ENCODE assay signal across 15 cellular contexts in genomic region chr3:130900959-130901358, GRCh38. TPM values are rescaled to one million over a fixed set of nuclear protein-coding genes. Genes with fewer than 3 reads are reported as not detected.
DNase-seq lines count a peak whose midpoint lies in the region; ATAC-seq, FAIRE-seq and TF ChIP-seq lines count a peak whose summit lies in the region.
"Had no signal": no experiment of that assay in that cellular context is flagged by ENCODE, and none has a peak within 500 bp of the region (broad histone marks: within the 10 kb centered on the region; RNA-seq: fewer than 3 reads in every experiment).

No MANE protein-coding gene starts in this region.

- no peak overlapping the region for H2AK5ac ChIP-seq in neuronal stem cell (ENCODE audit: low read depth, low read length)

- H2BK120ac ChIP-seq in neuronal stem cell (ENCODE audit: low read depth, low read length), result no peak overlapping the region

- no peaks in the 10 kb centered on the region for H3K9me3 ChIP-seq in neuronal stem cell (replicated peaks in 1 of 2; ENCODE audit: control insufficient read depth in 2 of 2, insufficient read depth in 1 of 2, low read depth in 1 of 2, low read length in 2 of 2)
- H3K9me3 ChIP-seq: HAP-1, MG63, SJCRH30 had no signal

- FAIRE-seq in RCC 7860 (lab: Jason Lieb, UNC), result peak; percentile 63

- H3K27me3 ChIP-seq in neuronal stem cell (ENCODE audit: control insufficient read depth in 3 of 3, insufficient read depth in 3 of 3, low read depth in 1 of 3, low read length in 3 of 3), result no peaks in the 10 kb centered on the region
- H3K27me3 ChIP-seq: MG63, SJCRH30 had no signal

- ATAC-seq in GM19324 (IDR thresholded peaks at IDR 0.05; ENCODE audit: low FRiP score, unreplicated experiment), result peak; percentile 61
- peak; percentile 42 for ATAC-seq in HG02973 (IDR thresholded peaks at IDR 0.05; ENCODE audit: unreplicated experiment)
- ATAC-seq in HG02840 (IDR thresholded peaks at IDR 0.05; ENCODE audit: low FRiP score, unreplicated experiment), result no peak
- ATAC-seq in Right ventricle myocardium inferior, result no peak
- ATAC-seq: left lobe of liver had no signal

- H3K18ac ChIP-seq in neuronal stem cell (ENCODE audit: low read length), result no peak overlapping the region

- no peak overlapping the region for H3K4ac ChIP-seq in neuronal stem cell (ENCODE audit: low read length)

- intact Hi-C loops in Right ventricle myocardium inferior (cut with DNase I), result no loop called here

- DNase-seq in RCC 7860 (ENCODE audit: low spot score) (peak; percentile 30), Right ventricle myocardium inferior (ENCODE audit: missing footprints) (no peak), neuronal stem cell (ENCODE audit: low spot score) (no peak), erythroblast (lab: John Stamatoyannopoulos, UW) (no peak)
- DNase-seq: MG63, NCI-H69, nephron progenitor cell, SJCRH30 had no signal

- H2BK15ac ChIP-seq in neuronal stem cell (ENCODE audit: low read length), result no peak overlapping the region

- no peak overlapping the region for H3K4me3 ChIP-seq in neuronal stem cell (ENCODE audit: low read length in 2 of 2)
- H3K4me3 ChIP-seq: HAP-1, MG63, SJCRH30, smooth muscle cell had no signal

- H3K23ac ChIP-seq in neuronal stem cell (ENCODE audit: low read depth, low read length, poor library complexity), result no peak overlapping the region

- H3K27ac ChIP-seq in 22Rv1 (peak overlapping the region; percentile 85), neuronal stem cell (replicated peaks; ENCODE audit: low read length) (no peak overlapping the region)
- H3K27ac ChIP-seq: SJCRH30 had no signal

- H4K8ac ChIP-seq in neuronal stem cell (ENCODE audit: low read depth, low read length), result no peak overlapping the region

- no peak overlapping the region for H3K9ac ChIP-seq in neuronal stem cell (ENCODE audit: low read depth, low read length, poor library complexity)

- H3K4me1 ChIP-seq in neuronal stem cell (ENCODE audit: control insufficient read depth in 2 of 2, insufficient read depth in 1 of 2, low read depth in 1 of 2, low read length in 2 of 2), result peaks cover 2 to 12% of the 10 kb centered on the region in 2 donors

- no peak for TF ChIP-seq CTCF in 22Rv1 (IDR thresholded peaks at IDR 0.05)

- H3K79me1 ChIP-seq in neuronal stem cell (ENCODE audit: low read depth, low read length), result peaks cover 7% of the 10 kb centered on the region

- H2BK5ac ChIP-seq in neuronal stem cell (ENCODE audit: low read length), result no peak overlapping the region

- no peak overlapping the region for H3K14ac ChIP-seq in neuronal stem cell (ENCODE audit: low read length)

- no peak for TF ChIP-seq POLR2A in erythroblast (IDR thresholded peaks at IDR 0.05; ENCODE audit: low read length)

- no peaks in the 10 kb centered on the region for H3K36me3 ChIP-seq in neuronal stem cell (replicated peaks in 1 of 2; ENCODE audit: control insufficient read depth in 2 of 2, insufficient read depth in 2 of 2, low read length in 2 of 2)
- H3K36me3 ChIP-seq: HAP-1, MG63, SJCRH30 had no signal

- H2BK12ac ChIP-seq in neuronal stem cell (ENCODE audit: low read length), result no peak overlapping the region

- no peak overlapping the region for H2AFZ ChIP-seq in neuronal stem cell (ENCODE audit: low read length)

- no peak overlapping the region for H3K4me2 ChIP-seq in neuronal stem cell (ENCODE audit: insufficient read depth, low read length, poor library complexity, severe bottlenecking)
- H3K4me2 ChIP-seq: smooth muscle cell had no signal

- H4K91ac ChIP-seq in neuronal stem cell (ENCODE audit: low read depth, low read length, poor library complexity), result no peak overlapping the region

RNA-seq across cellular contexts. Expression of gene ATP2C1, which starts 7.1 kb away (rescaled TPM):
- total RNA-seq in Right ventricle myocardium inferior, result 57.2 TPM
- 36.4 TPM for polyA plus RNA-seq in neuronal stem cell (2013, experiment 1 of 2)
- polyA plus RNA-seq in neuronal stem cell (2013, experiment 2 of 2), result 39.2 TPM

Comparison
In these comparisons a context has a peak if more than half of its experiments do, and no peak if none do; other contexts are left out.
1. ATAC-seq: peak in GM19324 (single experiment) and HG02973 (single experiment); none in HG02840 (single experiment) and Right ventricle myocardium inferior (single experiment).